1 cellular context compared by ENCODE assay signal in the genomic region with DNA sequence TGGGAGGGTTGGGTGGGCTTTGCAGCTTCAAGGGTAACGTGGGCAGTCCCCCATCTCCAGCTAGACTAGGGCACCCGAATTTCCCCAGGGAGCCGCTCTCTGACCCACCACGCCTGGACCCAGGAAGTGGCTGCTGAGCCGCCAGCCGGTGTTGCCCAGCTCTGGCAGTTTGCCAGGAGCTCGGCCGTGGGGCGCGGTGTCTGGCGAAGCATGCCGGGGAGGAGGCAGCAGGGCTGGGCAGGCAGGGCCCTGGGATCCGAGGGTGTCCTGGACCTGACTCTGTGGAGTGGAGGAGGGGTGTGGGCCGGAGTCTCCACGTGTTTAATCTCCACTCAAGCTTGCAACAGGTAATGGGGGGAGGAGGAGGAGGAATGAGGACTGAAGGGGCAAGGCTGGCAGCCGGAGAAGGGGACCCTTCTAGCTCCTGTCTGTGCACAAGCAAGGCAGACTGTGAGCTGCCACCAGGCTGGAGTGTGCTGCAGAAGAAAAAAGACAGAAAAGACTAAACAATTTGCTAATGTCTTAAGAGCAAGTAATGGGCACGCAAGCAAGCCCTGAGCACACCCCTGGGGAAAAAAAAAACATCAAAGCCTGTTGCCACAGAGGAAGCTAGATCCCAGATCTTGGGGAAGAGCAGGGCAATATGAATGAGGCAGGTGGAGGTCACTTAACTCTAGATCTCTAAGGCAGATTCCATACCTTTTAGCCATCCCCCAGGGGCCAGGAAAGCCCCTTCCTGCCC.
TF ChIP-seq lines count a peak whose summit lies in the region.

No MANE protein-coding gene starts in this region.

TF ChIP-seq in HEK293, 187 proteins besides CTCF, POLR2A, EP300 and RAD21 (continued from another document):
- TF ChIP-seq, protein P1, sequence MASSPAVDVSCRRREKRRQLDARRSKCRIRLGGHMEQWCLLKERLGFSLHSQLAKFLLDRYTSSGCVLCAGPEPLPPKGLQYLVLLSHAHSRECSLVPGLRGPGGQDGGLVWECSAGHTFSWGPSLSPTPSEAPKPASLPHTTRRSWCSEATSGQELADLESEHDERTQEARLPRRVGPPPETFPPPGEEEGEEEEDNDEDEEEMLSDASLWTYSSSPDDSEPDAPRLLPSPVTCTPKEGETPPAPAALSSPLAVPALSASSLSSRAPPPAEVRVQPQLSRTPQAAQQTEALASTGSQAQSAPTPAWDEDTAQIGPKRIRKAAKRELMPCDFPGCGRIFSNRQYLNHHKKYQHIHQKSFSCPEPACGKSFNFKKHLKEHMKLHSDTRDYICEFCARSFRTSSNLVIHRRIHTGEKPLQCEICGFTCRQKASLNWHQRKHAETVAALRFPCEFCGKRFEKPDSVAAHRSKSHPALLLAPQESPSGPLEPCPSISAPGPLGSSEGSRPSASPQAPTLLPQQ (tag by site-specific recombination; IDR thresholded peaks at IDR 0.05): no peak
- TF ChIP-seq, protein P2, sequence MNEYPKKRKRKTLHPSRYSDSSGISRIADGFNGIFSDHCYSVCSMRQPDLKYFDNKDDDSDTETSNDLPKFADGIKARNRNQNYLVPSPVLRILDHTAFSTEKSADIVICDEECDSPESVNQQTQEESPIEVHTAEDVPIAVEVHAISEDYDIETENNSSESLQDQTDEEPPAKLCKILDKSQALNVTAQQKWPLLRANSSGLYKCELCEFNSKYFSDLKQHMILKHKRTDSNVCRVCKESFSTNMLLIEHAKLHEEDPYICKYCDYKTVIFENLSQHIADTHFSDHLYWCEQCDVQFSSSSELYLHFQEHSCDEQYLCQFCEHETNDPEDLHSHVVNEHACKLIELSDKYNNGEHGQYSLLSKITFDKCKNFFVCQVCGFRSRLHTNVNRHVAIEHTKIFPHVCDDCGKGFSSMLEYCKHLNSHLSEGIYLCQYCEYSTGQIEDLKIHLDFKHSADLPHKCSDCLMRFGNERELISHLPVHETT (tag by site-specific recombination; IDR thresholded peaks at IDR 0.05): no peak
- TF ChIP-seq ZNF600 (tag by site-specific recombination; IDR thresholded peaks at IDR 0.05): peak; percentile 9; the same call in 1 of the 2 replicates
- 0 out of 2 replicates have a peak, but pooled peaks have one; percentile 86 for TF ChIP-seq SCRT1 (tag by site-specific recombination; IDR thresholded peaks at IDR 0.05; ENCODE audit: borderline replicate concordance)
- TF ChIP-seq ZNF76 (tag by site-specific recombination; IDR thresholded peaks at IDR 0.05; ENCODE audit: borderline replicate concordance, low read depth): peak; percentile 9; the same call in 1 of the 2 replicates
- TF ChIP-seq ZNF48 (tag by site-specific recombination; IDR thresholded peaks at IDR 0.05): no peak
- TF ChIP-seq ZNF112 (tag by site-specific recombination; IDR thresholded peaks at IDR 0.05): no peak
- TF ChIP-seq ZNF521 (tag by site-specific recombination; IDR thresholded peaks at IDR 0.05): no peak
- no peak for TF ChIP-seq ZNF23 (tag by site-specific recombination; IDR thresholded peaks at IDR 0.05; ENCODE audit: borderline replicate concordance)
